In the genomic region with DNA sequence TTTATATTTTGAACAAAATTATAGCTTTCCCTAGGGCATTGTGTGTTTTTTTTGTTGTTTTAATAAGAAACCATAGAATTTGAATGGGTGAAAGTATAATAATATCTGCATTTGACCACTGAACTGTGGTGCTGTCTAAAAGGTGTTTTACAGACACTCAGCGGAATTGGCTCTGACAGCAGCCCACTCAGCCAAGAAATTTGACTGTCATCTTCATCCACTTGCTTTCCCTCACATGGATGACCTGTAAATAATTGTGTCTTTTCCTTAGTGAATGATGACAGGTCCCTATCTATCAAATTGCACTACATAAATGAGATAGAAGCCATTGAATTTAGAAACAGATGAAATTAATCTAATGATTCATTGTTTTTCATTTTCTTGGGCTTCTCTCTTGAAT, we compare ENCODE assay signal across 9 cellular contexts.
"Had no signal": no experiment of that assay in that cellular context is flagged by ENCODE, and none has a peak within 500 bp of the region (broad histone marks: within the 10 kb centered on the region; RNA-seq: fewer than 3 reads in every experiment).

No MANE protein-coding gene starts in this region.

- H3K36me3 ChIP-seq: HAP-1 had no signal

- DNase-seq: GM23248, GOT3, H7, H9, HCEC 1CT, HFFc6 had no signal

- H3K9me3 ChIP-seq: HAP-1 had no signal

- H2AFZ ChIP-seq: GM23248, GM23338 had no signal

- ATAC-seq: GM23338, HCT116 had no signal

- H3K4me3 ChIP-seq: GM23248, GM23338, HAP-1 had no signal

- H3K4me2 ChIP-seq: GM23338 had no signal

- H3K9ac ChIP-seq: GM23248 had no signal

- H3K27ac ChIP-seq: GM23248 had no signal
